Comparison of ENCODE assay signal across 1 cellular context in genomic region chr1:173445656-173446055, GRCh38.
TF ChIP-seq lines count a peak whose summit lies in the region.

No MANE protein-coding gene starts in this region.

TF ChIP-seq in GM23338, 12 proteins besides CTCF, POLR2A, EP300 and RAD21 (continued from another document):
- TF ChIP-seq ZNF462 (CRISPR knock-in tag; IDR thresholded peaks at IDR 0.05) (no peak), STAT1 (IDR thresholded peaks at IDR 0.05; ENCODE audit: unreplicated experiment) (no peak)
